Comparison of ENCODE assay signal across 14 cellular contexts in the genomic region with DNA sequence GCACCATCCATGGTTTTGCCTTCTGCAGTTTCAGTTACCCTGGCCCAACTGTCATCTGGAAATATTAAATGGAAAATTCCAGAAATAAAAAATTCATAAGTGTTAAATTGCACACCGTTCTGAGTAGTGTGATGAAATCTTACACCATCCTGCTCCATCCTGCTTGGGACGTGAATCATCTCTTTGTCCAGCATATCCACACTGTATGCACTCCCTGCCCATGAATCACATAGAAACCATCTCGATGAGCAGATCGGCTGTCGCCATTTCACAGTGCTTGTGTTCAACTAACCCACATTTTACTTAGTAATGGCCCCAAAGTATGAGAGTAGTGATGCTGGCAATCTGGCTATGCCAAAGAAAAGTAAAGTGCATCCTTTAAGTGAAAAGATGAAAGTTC.
DNase-seq lines count a peak whose midpoint lies in the region; ATAC-seq, FAIRE-seq and TF ChIP-seq lines count a peak whose summit lies in the region.
"Had no signal": no experiment of that assay in that cellular context is flagged by ENCODE, and none has a peak within 500 bp of the region (broad histone marks: within the 10 kb centered on the region; RNA-seq: fewer than 3 reads in every experiment).

No MANE protein-coding gene starts in this region.

- H3K36me3 ChIP-seq in keratinocyte (ENCODE audit: control insufficient read depth in 2 of 2, extremely low read depth in 1 of 2, insufficient read depth in 2 of 2, low read length in 2 of 2) = no peaks in the 10 kb centered on the region

- ATAC-seq in HG03095 (IDR thresholded peaks at IDR 0.05; ENCODE audit: unreplicated experiment) = no peak

- peak; percentile 43 for FAIRE-seq in keratinocyte (lab: Jason Lieb, UNC)

- H3K27ac ChIP-seq in keratinocyte (ENCODE audit: control insufficient read depth, insufficient read depth, low read length) = no peak overlapping the region
- H3K27ac ChIP-seq: HL-60 had no signal

- H3K27me3 ChIP-seq in keratinocyte (ENCODE audit: control insufficient read depth, extremely low read depth, insufficient read depth, low read length) = no peaks in the 10 kb centered on the region

- DNase-seq in AG20443 (ENCODE audit: low spot score) (peak; percentile 82), M059J (ENCODE audit: low read depth) (peak; percentile 96), astrocyte of the spinal cord (ENCODE audit: low read depth, low spot score) (peak; percentile 88), keratinocyte (ENCODE audit: low read depth, low spot score) (no peak), SK-N-DZ (ENCODE audit: low spot score) (no peak), SHP77 treated with DMSO at 0.1 percent for 48 hours (lab: John Stamatoyannopoulos, UW) (no peak), NCI-H2081 (lab: John Stamatoyannopoulos, UW) (no peak)
- DNase-seq: activated CD4-positive, alpha-beta T cell treated with anti-CD3 and anti-CD28 coated beads for 1 hour; amygdala; CD4-positive, CD25-positive, alpha-beta regulatory T cell; NCI-H1092; NCI-H524 had no signal

- H3K4me1 ChIP-seq in keratinocyte (ENCODE audit: control insufficient read depth, extremely low read depth, insufficient read depth, low read length) = no peaks in the 10 kb centered on the region

- no peak overlapping the region for H3K4me3 ChIP-seq in astrocyte of the spinal cord (ENCODE audit: low read depth, low read length)
- no peak overlapping the region for H3K4me3 ChIP-seq in keratinocyte (ENCODE audit: control insufficient read depth in 2 of 3, extremely low read depth in 1 of 3, insufficient read depth in 2 of 3, low read depth in 1 of 3, low read length in 3 of 3)

- no peaks in the 10 kb centered on the region for H3K79me2 ChIP-seq in keratinocyte (ENCODE audit: control insufficient read depth, insufficient read depth, low read length)

- no peaks in the 10 kb centered on the region for H3K9me1 ChIP-seq in keratinocyte (ENCODE audit: control insufficient read depth, extremely low read depth, insufficient read depth, low read length)

- no peaks in the 10 kb centered on the region for H4K20me1 ChIP-seq in keratinocyte (ENCODE audit: control insufficient read depth, extremely low read depth, insufficient read depth, low read length)

- no peak for TF ChIP-seq CTCF in astrocyte of the spinal cord (IDR thresholded peaks at IDR 0.05; ENCODE audit: low read depth, low read length)
- TF ChIP-seq CTCF in keratinocyte (optimal IDR thresholded peaks at IDR 0.05 in 1 of 3, IDR thresholded peaks at IDR 0.05 in 1 of 3, conservative IDR thresholded peaks at IDR 0.05 in 1 of 3; ENCODE audit: extremely low read depth in 1 of 3, insufficient read depth in 2 of 3, low read length in 3 of 3) = no peak

- H2AFZ ChIP-seq in keratinocyte (ENCODE audit: control insufficient read depth, low read length) = no peak overlapping the region

- in situ Hi-C loops in astrocyte of the spinal cord (cut with HindIII; ENCODE audit: low sequenced_read_pairs) = no loop called here

- H3K4me2 ChIP-seq in keratinocyte (ENCODE audit: control insufficient read depth, extremely low read depth, insufficient read depth, low read depth, low read length) = no peak overlapping the region

- no peak overlapping the region for H3K9ac ChIP-seq in keratinocyte (ENCODE audit: control insufficient read depth, extremely low read depth, insufficient read depth, low read length)

- dilution Hi-C loops in keratinocyte (cut with MboI; ENCODE audit: extremely low pct_ligation_motif_present, low sequenced_read_pairs) = no loop called here

- no peaks in the 10 kb centered on the region for H3K9me3 ChIP-seq in keratinocyte (ENCODE audit: control insufficient read depth, low read depth, low read length)

Comparison
In these comparisons a context has a peak if more than half of its experiments do, and no peak if none do; other contexts are left out.
1. DNase-seq: peak in AG20443 (single experiment), M059J (single experiment) and astrocyte of the spinal cord (single experiment); none in keratinocyte (single experiment), SK-N-DZ (single experiment), SHP77 treated with DMSO at 0.1 percent for 48 hours (single experiment) and NCI-H2081 (0 of 2).